2 cellular contexts compared by ENCODE assay signal in genomic region chr19:53254451-53255341, GRCh38.
A peak's percentile ranks its signal among the peaks of the same experiment; 100 is the strongest.
TF ChIP-seq lines count a peak whose summit lies in the region.

Gene ZNF677 (minus strand): TSS chr19:53254873. CDS start chr19:53251550, 3,323 bp downstream.

TF ChIP-seq in liver, 16 proteins besides CTCF, POLR2A, EP300 and RAD21 (continued from another document):
- no peak for TF ChIP-seq MAX (IDR thresholded peaks at IDR 0.05)
- TF ChIP-seq RXRA (IDR thresholded peaks at IDR 0.05) = no peak
- no peak for TF ChIP-seq HNF4A (conservative IDR thresholded peaks at IDR 0.05)
- no peak for TF ChIP-seq EGR1 (IDR thresholded peaks at IDR 0.05; ENCODE audit: low read depth in 2 of 2)
- TF ChIP-seq, protein P1, sequence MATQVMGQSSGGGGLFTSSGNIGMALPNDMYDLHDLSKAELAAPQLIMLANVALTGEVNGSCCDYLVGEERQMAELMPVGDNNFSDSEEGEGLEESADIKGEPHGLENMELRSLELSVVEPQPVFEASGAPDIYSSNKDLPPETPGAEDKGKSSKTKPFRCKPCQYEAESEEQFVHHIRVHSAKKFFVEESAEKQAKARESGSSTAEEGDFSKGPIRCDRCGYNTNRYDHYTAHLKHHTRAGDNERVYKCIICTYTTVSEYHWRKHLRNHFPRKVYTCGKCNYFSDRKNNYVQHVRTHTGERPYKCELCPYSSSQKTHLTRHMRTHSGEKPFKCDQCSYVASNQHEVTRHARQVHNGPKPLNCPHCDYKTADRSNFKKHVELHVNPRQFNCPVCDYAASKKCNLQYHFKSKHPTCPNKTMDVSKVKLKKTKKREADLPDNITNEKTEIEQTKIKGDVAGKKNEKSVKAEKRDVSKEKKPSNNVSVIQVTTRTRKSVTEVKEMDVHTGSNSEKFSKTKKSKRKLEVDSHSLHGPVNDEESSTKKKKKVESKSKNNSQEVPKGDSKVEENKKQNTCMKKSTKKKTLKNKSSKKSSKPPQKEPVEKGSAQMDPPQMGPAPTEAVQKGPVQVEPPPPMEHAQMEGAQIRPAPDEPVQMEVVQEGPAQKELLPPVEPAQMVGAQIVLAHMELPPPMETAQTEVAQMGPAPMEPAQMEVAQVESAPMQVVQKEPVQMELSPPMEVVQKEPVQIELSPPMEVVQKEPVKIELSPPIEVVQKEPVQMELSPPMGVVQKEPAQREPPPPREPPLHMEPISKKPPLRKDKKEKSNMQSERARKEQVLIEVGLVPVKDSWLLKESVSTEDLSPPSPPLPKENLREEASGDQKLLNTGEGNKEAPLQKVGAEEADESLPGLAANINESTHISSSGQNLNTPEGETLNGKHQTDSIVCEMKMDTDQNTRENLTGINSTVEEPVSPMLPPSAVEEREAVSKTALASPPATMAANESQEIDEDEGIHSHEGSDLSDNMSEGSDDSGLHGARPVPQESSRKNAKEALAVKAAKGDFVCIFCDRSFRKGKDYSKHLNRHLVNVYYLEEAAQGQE (IDR thresholded peaks at IDR 0.05) = no peak
- TF ChIP-seq HNF4G (IDR thresholded peaks at IDR 0.05) = no peak
- TF ChIP-seq FOXA2 (IDR thresholded peaks at IDR 0.05) = no peak
- TF ChIP-seq FOXA1 (IDR thresholded peaks at IDR 0.05) = no peak
- TF ChIP-seq TAF1 (conservative IDR thresholded peaks at IDR 0.05) = no peak
- peak; percentile 61 to 87 for TF ChIP-seq GABPA (IDR thresholded peaks at IDR 0.05 in 1 of 2, conservative IDR thresholded peaks at IDR 0.05 in 1 of 2)
- TF ChIP-seq YY1 (IDR thresholded peaks at IDR 0.05) = peak; percentile 61
- TF ChIP-seq ATF3 (IDR thresholded peaks at IDR 0.05) = no peak

TF ChIP-seq in HepG2, 621 proteins besides CTCF, POLR2A, EP300 and RAD21 (continued from another document):
- TF ChIP-seq ZBTB33 (CRISPR knock-in tag; IDR thresholded peaks at IDR 0.05) = no peak
- TF ChIP-seq ZMYM4 (CRISPR knock-in tag; IDR thresholded peaks at IDR 0.05) = no peak
- TF ChIP-seq PHF5A (CRISPR knock-in tag; IDR thresholded peaks at IDR 0.05; ENCODE audit: low read depth, unreplicated experiment) = no peak
- no peak for TF ChIP-seq ZNF660 (CRISPR knock-in tag; IDR thresholded peaks at IDR 0.05; ENCODE audit: borderline replicate concordance, low read depth)
- no peak for TF ChIP-seq NAIF1 (CRISPR knock-in tag; IDR thresholded peaks at IDR 0.05; ENCODE audit: borderline replicate concordance)
- TF ChIP-seq HMGXB4 (CRISPR knock-in tag; IDR thresholded peaks at IDR 0.05; ENCODE audit: borderline replicate concordance in 1 of 2, low read depth in 1 of 2) = no peak
- TF ChIP-seq ZBTB7A (CRISPR knock-in tag; IDR thresholded peaks at IDR 0.05) = no peak
- no peak for TF ChIP-seq SIN3A (IDR thresholded peaks at IDR 0.05; ENCODE audit: borderline replicate concordance, low read depth, low read length)
